24 cellular contexts compared by ENCODE assay signal in the genomic region with DNA sequence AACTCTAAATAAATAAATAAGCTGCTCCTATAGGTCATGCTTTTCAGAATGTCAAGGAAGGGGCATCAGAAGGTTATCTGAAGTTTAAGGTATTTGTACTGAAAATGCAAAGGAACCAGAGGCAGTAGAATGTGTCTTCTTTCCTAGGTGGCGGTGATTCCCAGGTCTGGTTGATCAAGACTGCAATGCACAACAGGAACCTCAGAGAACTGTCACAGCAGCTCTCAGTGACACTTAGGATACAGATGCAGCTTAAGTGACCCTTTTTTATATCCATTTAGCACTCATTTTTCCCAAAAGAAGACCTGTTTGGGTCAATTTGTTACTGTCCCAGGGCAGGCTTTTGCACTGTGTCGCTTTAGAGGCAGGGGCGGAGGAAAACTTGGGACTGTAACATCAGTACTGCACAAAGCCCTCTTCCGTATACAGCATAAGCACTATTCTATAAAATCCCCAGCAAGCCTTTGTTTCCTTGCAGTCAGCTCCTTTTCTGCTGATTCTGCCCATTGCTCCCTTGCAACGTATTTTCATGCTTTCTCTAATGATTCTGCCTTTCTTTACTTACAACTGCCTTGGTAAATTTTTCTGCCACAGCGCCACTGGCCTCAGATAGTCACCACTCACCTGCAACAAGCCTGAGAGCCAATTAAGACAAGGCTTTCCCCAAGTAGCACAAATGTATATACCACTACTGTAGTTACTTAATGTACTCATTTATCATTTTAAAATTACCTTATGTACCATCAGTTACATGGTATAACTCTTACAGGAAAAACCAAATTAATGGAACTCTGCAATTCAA. TPM values are rescaled to one million over a fixed set of nuclear protein-coding genes. Genes with fewer than 3 reads are reported as not detected.
DNase-seq lines count a peak whose midpoint lies in the region; ATAC-seq and TF ChIP-seq lines count a peak whose summit lies in the region.
"Had no signal": no experiment of that assay in that cellular context is flagged by ENCODE, and none has a peak within 500 bp of the region (broad histone marks: within the 10 kb centered on the region; RNA-seq: fewer than 3 reads in every experiment).

No MANE protein-coding gene starts in this region.

- H4K20me1 ChIP-seq in BLaER1, result no peaks in the 10 kb centered on the region

- H3K9me3 Mint-ChIP-seq in CD4-positive, alpha-beta T cell, result no peaks in the 10 kb centered on the region
- H3K9me3 Mint-ChIP-seq in natural killer cell, result no peaks in the 10 kb centered on the region

- DNase-seq in CD4-positive, alpha-beta T cell, result no peak
- no peak for DNase-seq in SK-N-MC (ENCODE audit: low read depth, low spot score)
- DNase-seq in natural killer cell, result no peak
- no peak for DNase-seq in DMS153 (lab: John Stamatoyannopoulos, UW)
- DNase-seq in AML-193 (lab: John Stamatoyannopoulos, UW), result no peak
- DNase-seq: activated CD4-positive, alpha-beta T cell treated with anti-CD3 and anti-CD28 coated beads, Interleukin-2, amount 50 U/mL, for 1 hour; activated effector memory CD4-positive, alpha-beta T cell treated with Interleukin-2 at 50 U/mL for 16 hours; adrenal gland; body of pancreas; cerebellar nuclear complex; gastrocnemius medialis; Karpas-422; left colon; mammary epithelial cell; MV-4-11; NCI-H1694; PC-3; T1000 had no signal

- peak overlapping the region; percentile 99 for H3K27ac ChIP-seq in BLaER1
- H3K27ac ChIP-seq in CD4-positive, alpha-beta T cell (ENCODE audit: low read depth, low read length), result no peak overlapping the region
- H3K27ac ChIP-seq in SK-N-MC, result peak overlapping the region; percentile 75
- H3K27ac ChIP-seq: adrenal gland, body of pancreas, gastrocnemius medialis, hepatocyte, skin epidermis had no signal

- no peak for ATAC-seq in CD4-positive, alpha-beta T cell (ENCODE audit: poor library complexity)
- ATAC-seq in natural killer cell, result no peak
- ATAC-seq in HG02840 (IDR thresholded peaks at IDR 0.05; ENCODE audit: low FRiP score, unreplicated experiment), result no peak
- ATAC-seq: body of pancreas, gastrocnemius medialis, left colon, PC-3, Right ventricle myocardium inferior had no signal

- H3K9ac ChIP-seq in BLaER1, result peak overlapping the region; percentile 98
- H3K9ac ChIP-seq in SK-N-MC (ENCODE audit: insufficient read length), result no peak overlapping the region

- H3K4me1 Mint-ChIP-seq in CD4-positive, alpha-beta T cell (ENCODE audit: low read depth), result peaks cover 13% of the 10 kb centered on the region
- H3K4me1 Mint-ChIP-seq in natural killer cell, result peaks cover 8 to 10% of the 10 kb centered on the region in 2 donors

- H3K36me3 Mint-ChIP-seq in CD4-positive, alpha-beta T cell (ENCODE audit: low read depth), result no peaks in the 10 kb centered on the region
- no peaks in the 10 kb centered on the region for H3K36me3 Mint-ChIP-seq in natural killer cell

- peak overlapping the region; percentile 90 for H3K4me2 ChIP-seq in BLaER1

- H3K4me3 Mint-ChIP-seq in CD4-positive, alpha-beta T cell, result peak overlapping the region; percentile 12
- peak overlapping the region; percentile 70 for H3K4me3 Mint-ChIP-seq in natural killer cell

- H3K9me3 ChIP-seq in BLaER1 (no peaks in the 10 kb centered on the region), SK-N-MC (ENCODE audit: low read depth, low read length) (no peaks in the 10 kb centered on the region)
- no peaks in the 10 kb centered on the region for H3K9me3 ChIP-seq in CD4-positive, alpha-beta T cell (ENCODE audit: control insufficient read depth, low read length)
- H3K9me3 ChIP-seq: adrenal gland, body of pancreas, gastrocnemius medialis had no signal

- POLR2A ChIA-PET in CD4-positive, alpha-beta T cell (lab: Charles Lee), result no interaction called here

- H3K4me1 ChIP-seq in BLaER1, result peaks cover 68% of the 10 kb centered on the region

- TF ChIP-seq CTCF in CD4-positive, alpha-beta T cell (IDR thresholded peaks at IDR 0.05), result no peak
- TF ChIP-seq CTCF in natural killer cell (IDR thresholded peaks at IDR 0.05), result no peak

- H3K36me3 ChIP-seq in BLaER1 (peaks cover 6% of the 10 kb centered on the region; the same call in 1 of the 2 replicates), SK-N-MC (ENCODE audit: insufficient read depth, low read length) (no peaks in the 10 kb centered on the region)
- H3K36me3 ChIP-seq: gastrocnemius medialis had no signal

- intact Hi-C loops in CD4-positive, alpha-beta T cell (cut with DNase I, micrococcal nuclease), result loop anchor here in 1 of 2 experiments (5.0 kb wide), 1 partner anchor 409 kb away; no protein-coding TSS in a partner anchor
- intact Hi-C loops in natural killer cell (cut with micrococcal nuclease), result no loop called here

- peak overlapping the region; percentile 82 for H3K4me3 ChIP-seq in BLaER1
- no peak overlapping the region for H3K4me3 ChIP-seq in SK-N-MC
- H3K4me3 ChIP-seq: body of pancreas, gastrocnemius medialis, hepatocyte had no signal

- H3K27ac Mint-ChIP-seq in CD4-positive, alpha-beta T cell, result no peak overlapping the region
- no peak overlapping the region for H3K27ac Mint-ChIP-seq in natural killer cell

- peaks cover 7% of the 10 kb centered on the region for H3K27me3 Mint-ChIP-seq in CD4-positive, alpha-beta T cell
- H3K27me3 Mint-ChIP-seq in natural killer cell (ENCODE audit: low read depth in 2 of 2), result peaks cover 0 to 16% of the 10 kb centered on the region in 2 donors

- CTCF ChIA-PET in CD4-positive, alpha-beta T cell (lab: Charles Lee), result interaction anchor here (1.0 to 1.2 kb wide), 2 partner anchors 90 to 234 kb away, joined by 3 to 4 read pairs; no protein-coding TSS in a partner anchor

- no peaks in the 10 kb centered on the region for H3K27me3 ChIP-seq in BLaER1
- no peaks in the 10 kb centered on the region for H3K27me3 ChIP-seq in CD4-positive, alpha-beta T cell (ENCODE audit: control insufficient read depth, insufficient read depth, low read length)
- H3K27me3 ChIP-seq: adrenal gland, gastrocnemius medialis, hepatocyte had no signal

RNA-seq across cellular contexts. Expression of a gene that starts 1.5 kb away (rescaled TPM):
- under 1 TPM in 1 of 2 experiments, not detected in 1; 0.42 TPM for total RNA-seq in CD4-positive, alpha-beta T cell
- total RNA-seq in natural killer cell, result under 1 TPM in 1 of 3 donors, not detected in 2; 0.33 TPM
- total RNA-seq: ureter had no signal
